ENCODE assay signal across 12 cellular contexts in genomic region chr9:115207003-115207837, GRCh38.
DNase-seq lines count a peak whose midpoint lies in the region; ATAC-seq and TF ChIP-seq lines count a peak whose summit lies in the region.
"Had no signal": no experiment of that assay in that cellular context is flagged by ENCODE, and none has a peak within 500 bp of the region (broad histone marks: within the 10 kb centered on the region; RNA-seq: fewer than 3 reads in every experiment).

No MANE protein-coding gene starts in this region.

- no peaks in the 10 kb centered on the region for H3K27me3 ChIP-seq in adipocyte (replicated peaks; ENCODE audit: control insufficient read depth, insufficient read depth, low read length)
- no peaks in the 10 kb centered on the region for H3K27me3 ChIP-seq in body of pancreas
- H3K27me3 ChIP-seq: left lung had no signal

- no peak for TF ChIP-seq CTCF in body of pancreas (IDR thresholded peaks at IDR 0.05)
- TF ChIP-seq CTCF in progenitor cell of endocrine pancreas (IDR thresholded peaks at IDR 0.05; ENCODE audit: unreplicated experiment): no peak

- H3K36me3 ChIP-seq in adipocyte (ENCODE audit: control insufficient read depth, insufficient read depth, low read length, severe bottlenecking) (no peaks in the 10 kb centered on the region), body of pancreas (replicated peaks in 1 of 2; ENCODE audit: insufficient read depth in 1 of 2, low read depth in 2 of 2) (no peaks in the 10 kb centered on the region)
- H3K36me3 ChIP-seq: left lung had no signal

- peaks cover 4% of the 10 kb centered on the region for H3K4me1 Mint-ChIP-seq in progenitor cell of endocrine pancreas (ENCODE audit: low read depth)

- peak overlapping the region; percentile 13 for H3K9ac ChIP-seq in adipocyte (ENCODE audit: low read length)

- TF ChIP-seq POLR2A in body of pancreas (IDR thresholded peaks at IDR 0.05): no peak

- peak; percentile 70 for DNase-seq in EL
- peak; percentile 42 for DNase-seq in adipocyte (ENCODE audit: low read depth)
- no peak for DNase-seq in body of pancreas
- DNase-seq in Kasumi-1 (lab: John Stamatoyannopoulos, UW): no peak
- DNase-seq in cortex of kidney (lab: John Stamatoyannopoulos, UW): no peak
- no peak for DNase-seq in progenitor cell of endocrine pancreas (ENCODE audit: low spot score, unreplicated experiment)
- DNase-seq: activated CD4-positive, alpha-beta T cell treated with anti-CD3 and anti-CD28 coated beads for 1 hour; dermis blood vessel endothelial cell; DMS153; left lung had no signal

- no peaks in the 10 kb centered on the region for H3K36me3 Mint-ChIP-seq in progenitor cell of endocrine pancreas (ENCODE audit: insufficient read depth)

- no peaks in the 10 kb centered on the region for H3K9me3 Mint-ChIP-seq in progenitor cell of endocrine pancreas (ENCODE audit: low read depth)

- intact Hi-C loops in body of pancreas (cut with DNase I): no loop called here

- H3K4me3 ChIP-seq in adipocyte (ENCODE audit: low read length) (no peak overlapping the region), body of pancreas (no peak overlapping the region)
- H3K4me3 ChIP-seq: left lung had no signal

- ATAC-seq in GM19463 (IDR thresholded peaks at IDR 0.05; ENCODE audit: unreplicated experiment): peak; percentile 28
- peak; percentile 39 for ATAC-seq in HG03097 (IDR thresholded peaks at IDR 0.05; ENCODE audit: low FRiP score, unreplicated experiment)
- no peak for ATAC-seq in body of pancreas
- ATAC-seq: left lung had no signal

- 33 to 58% methylated on average over 3 of the region's 3 CpGs for WGBS in body of pancreas, 2 donors

- peaks cover 73% of the 10 kb centered on the region for H3K4me1 ChIP-seq in adipocyte (ENCODE audit: control insufficient read depth, insufficient read depth, low read length)
- no peaks in the 10 kb centered on the region for H3K4me1 ChIP-seq in body of pancreas

- H3K27ac Mint-ChIP-seq in progenitor cell of endocrine pancreas: no peak overlapping the region

- H3K27me3 Mint-ChIP-seq in progenitor cell of endocrine pancreas: peaks cover 3% of the 10 kb centered on the region

- H3K9me3 ChIP-seq in adipocyte (ENCODE audit: control insufficient read depth, low read length): no peaks in the 10 kb centered on the region
- H3K9me3 ChIP-seq in body of pancreas: no peaks in the 10 kb centered on the region
- H3K9me3 ChIP-seq: left lung had no signal

- no peak overlapping the region for H3K27ac ChIP-seq in body of pancreas
- H3K27ac ChIP-seq: left lung had no signal

- H3K4me3 Mint-ChIP-seq in progenitor cell of endocrine pancreas (ENCODE audit: low read depth): no peak overlapping the region

Comparison
In these comparisons a context has a peak if more than half of its experiments do, and no peak if none do; other contexts are left out.
1. DNase-seq: peak in EL (single experiment) and adipocyte (single experiment); none in body of pancreas (0 of 4), Kasumi-1 (0 of 2), cortex of kidney (single experiment) and progenitor cell of endocrine pancreas (single experiment).